ENCODE assay signal across 19 cellular contexts in the genomic region with DNA sequence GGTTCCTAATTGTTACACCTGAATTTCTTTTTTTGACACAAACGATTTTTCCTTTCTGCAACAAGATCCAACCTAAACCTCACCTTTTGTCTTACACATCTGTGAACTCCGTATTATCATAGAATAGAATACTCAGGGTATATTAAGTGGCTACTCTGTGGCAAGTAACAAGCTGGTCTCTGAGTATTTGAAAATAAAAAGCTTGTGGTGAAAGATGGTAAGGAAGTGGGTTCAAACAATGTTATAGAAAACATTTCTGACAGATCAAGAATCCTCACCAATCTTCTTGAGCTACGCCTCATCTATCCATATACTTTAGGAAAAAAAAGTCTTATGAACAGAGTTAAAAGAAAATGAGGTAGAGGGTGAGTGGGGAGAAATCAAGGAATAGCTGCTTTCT. TPM values are rescaled to one million over a fixed set of nuclear protein-coding genes. Genes with fewer than 3 reads are reported as not detected.
DNase-seq lines count a peak whose midpoint lies in the region; ATAC-seq lines count a peak whose summit lies in the region.
"Had no signal": no experiment of that assay in that cellular context is flagged by ENCODE, and none has a peak within 500 bp of the region (broad histone marks: within the 10 kb centered on the region; RNA-seq: fewer than 3 reads in every experiment).

No MANE protein-coding gene starts in this region.

- peak overlapping the region in 1 of 11 experiments; percentile 35; a peak in 2 of 22 replicates for H3K9ac ChIP-seq in BLaER1 treated with 17β-estradiol and CSF1 and Interleukin-3, amounts not matched to agents 10 nM and 100 nM
- H3K9ac ChIP-seq in GM23248 = no peak overlapping the region

- H3K4me1 ChIP-seq in BLaER1 treated with 17β-estradiol and CSF1 and Interleukin-3, amounts not matched to agents 10 nM and 100 nM = peaks cover 43 to 79% (median 68%) of the 10 kb centered on the region in 10 experiments
- peaks cover 51% of the 10 kb centered on the region for H3K4me1 ChIP-seq in CD8-positive, alpha-beta memory T cell (ENCODE audit: insufficient read depth, low read length)
- H3K4me1 ChIP-seq in naive thymus-derived CD4-positive, alpha-beta T cell (ENCODE audit: control insufficient read depth in 2 of 2, insufficient read depth in 2 of 2, low read length in 2 of 2) = peaks cover 26 to 33% of the 10 kb centered on the region in 2 donors
- H3K4me1 ChIP-seq in GM23248 (ENCODE audit: insufficient read depth) = peaks cover 48% of the 10 kb centered on the region

- peaks cover 0 to 10% (median 0%) of the 10 kb centered on the region in 11 experiments; a peak in 6 of 22 replicates for H3K9me3 ChIP-seq in BLaER1 treated with 17β-estradiol and CSF1 and Interleukin-3, amounts not matched to agents 10 nM and 100 nM (replicated peaks in 1 of 11)
- H3K9me3 ChIP-seq in CD8-positive, alpha-beta memory T cell (ENCODE audit: low read length) = no peaks in the 10 kb centered on the region
- no peaks in the 10 kb centered on the region for H3K9me3 ChIP-seq in T-helper 17 cell (ENCODE audit: control insufficient read depth, low read length, poor library complexity, severe bottlenecking)
- H3K9me3 ChIP-seq in naive thymus-derived CD4-positive, alpha-beta T cell (ENCODE audit: control insufficient read depth in 2 of 3, low read length in 3 of 3) = no peaks in the 10 kb centered on the region
- no peaks in the 10 kb centered on the region for H3K9me3 ChIP-seq in GM23248 (ENCODE audit: low read depth)
- H3K9me3 ChIP-seq: left ventricle myocardium inferior, mucosa of descending colon, sigmoid colon had no signal

- no peak overlapping the region for H3K4me3 ChIP-seq in BLaER1 treated with 17β-estradiol and CSF1 and Interleukin-3, amounts not matched to agents 10 nM and 100 nM
- H3K4me3 ChIP-seq in CD8-positive, alpha-beta memory T cell (ENCODE audit: low read length) = no peak overlapping the region
- H3K4me3 ChIP-seq in naive thymus-derived CD4-positive, alpha-beta T cell (ENCODE audit: low read length) = no peak overlapping the region
- no peak overlapping the region for H3K4me3 ChIP-seq in GM23248
- H3K4me3 ChIP-seq: left ventricle myocardium inferior, mucosa of descending colon, sigmoid colon had no signal

- no peak overlapping the region for H2AFZ ChIP-seq in GM23248

- H3K4me2 ChIP-seq in BLaER1 treated with 17β-estradiol and CSF1 and Interleukin-3, amounts not matched to agents 10 nM and 100 nM = peak overlapping the region in 10 of 11 experiments; percentile 27 to 78 (median 55); a peak in 19 of 22 replicates
- H3K4me2 ChIP-seq in GM23248 (ENCODE audit: unreplicated experiment) = no peak overlapping the region

- peaks cover 0 to 4% (median 0%) of the 10 kb centered on the region in 3 donors for H3K36me3 Mint-ChIP-seq in CD8-positive, alpha-beta memory T cell
- H3K36me3 Mint-ChIP-seq in T-helper 17 cell (ENCODE audit: low read depth) = no peaks in the 10 kb centered on the region
- H3K36me3 Mint-ChIP-seq in naive thymus-derived CD4-positive, alpha-beta T cell = peaks cover 0 to 21% (median 4%) of the 10 kb centered on the region in 5 donors

- POLR2A ChIA-PET in CD8-positive, alpha-beta memory T cell (lab: Charles Lee) = no interaction called here
- POLR2A ChIA-PET in naive thymus-derived CD4-positive, alpha-beta T cell (lab: Charles Lee) = no interaction called here

- ATAC-seq in T-helper 17 cell = no peak
- ATAC-seq in naive thymus-derived CD4-positive, alpha-beta T cell = no peak
- ATAC-seq: mucosa of descending colon had no signal

- no peaks in the 10 kb centered on the region for H4K20me1 ChIP-seq in BLaER1 treated with 17β-estradiol and CSF1 and Interleukin-3, amounts not matched to agents 10 nM and 100 nM
- no peaks in the 10 kb centered on the region for H4K20me1 ChIP-seq in GM23248 (ENCODE audit: insufficient read depth)

- H3K27me3 ChIP-seq in BLaER1 treated with 17β-estradiol and CSF1 and Interleukin-3, amounts not matched to agents 10 nM and 100 nM = no peaks in the 10 kb centered on the region
- H3K27me3 ChIP-seq in CD8-positive, alpha-beta memory T cell (ENCODE audit: insufficient read depth, low read length, poor library complexity, severe bottlenecking) = no peaks in the 10 kb centered on the region
- no peaks in the 10 kb centered on the region for H3K27me3 ChIP-seq in naive thymus-derived CD4-positive, alpha-beta T cell (ENCODE audit: control insufficient read depth in 2 of 2, insufficient read depth in 2 of 2, low read length in 2 of 2)
- H3K27me3 ChIP-seq in GM23248 (replicated peaks; ENCODE audit: insufficient read depth) = no peaks in the 10 kb centered on the region
- H3K27me3 ChIP-seq: sigmoid colon had no signal

- in situ Hi-C loops in GM23248 (cut with MboI) = no loop called here

- no peaks in the 10 kb centered on the region for H3K27me3 Mint-ChIP-seq in CD8-positive, alpha-beta memory T cell
- no peaks in the 10 kb centered on the region for H3K27me3 Mint-ChIP-seq in T-helper 17 cell
- no peaks in the 10 kb centered on the region for H3K27me3 Mint-ChIP-seq in naive thymus-derived CD4-positive, alpha-beta T cell
- H3K27me3 Mint-ChIP-seq: B cell had no signal

- peaks cover 34% of the 10 kb centered on the region for H3F3A ChIP-seq in GM23248 (ENCODE audit: insufficient read depth)

- intact Hi-C loops in naive thymus-derived CD4-positive, alpha-beta T cell (cut with micrococcal nuclease) = no loop called here

- peaks cover 58% of the 10 kb centered on the region for H3K79me2 ChIP-seq in GM23248 (ENCODE audit: insufficient read depth)

- CTCF ChIA-PET in CD8-positive, alpha-beta memory T cell (lab: Charles Lee) = interaction anchor here (1.0 to 1.1 kb wide), 2 partner anchors 11 to 13 kb away, joined by 3 to 5 read pairs; no protein-coding TSS in a partner anchor
- CTCF ChIA-PET in naive thymus-derived CD4-positive, alpha-beta T cell (lab: Charles Lee) = interaction anchor here (1.0 to 1.5 kb wide), 4 partner anchors 11 to 171 kb away, joined by 3 to 4 read pairs (median 3); no protein-coding TSS in a partner anchor

- no peak for DNase-seq in CD8-positive, alpha-beta memory T cell
- DNase-seq in T-helper 17 cell = no peak
- DNase-seq in naive thymus-derived CD4-positive, alpha-beta T cell = no peak
- no peak for DNase-seq in stimulated activated CD8-positive, alpha-beta memory T cell treated with anti-CD3 and anti-CD28 coated beads, Interleukin-4, amount 100 ng/mL, for 48 hours
- no peak for DNase-seq in GM23248
- no peak for DNase-seq in HK-2 (ENCODE audit: unreplicated experiment)
- no peak for DNase-seq in KG1 (lab: John Stamatoyannopoulos, UW)
- DNase-seq: activated CD4-positive, alpha-beta T cell treated with anti-CD3 and anti-CD28 coated beads, Interleukin-2, amount 50 U/mL, for 1 hour; aorta; cerebellar nuclear complex; DMS 273 treated with DMSO at 0.1 percent for 48 hours; HFFc6; left ventricle myocardium inferior; mucosa of descending colon; NCI-H1436 treated with DMSO at 0.1 percent for 48 hours; sigmoid colon; substantia nigra had no signal

- peak overlapping the region; percentile 10 to 67 (median 44) for H3K4me3 Mint-ChIP-seq in CD8-positive, alpha-beta memory T cell
- H3K4me3 Mint-ChIP-seq in T-helper 17 cell = peak overlapping the region; percentile 39
- peak overlapping the region in 8 of 10 donors; percentile 17 to 49 (median 26) for H3K4me3 Mint-ChIP-seq in naive thymus-derived CD4-positive, alpha-beta T cell
- H3K4me3 Mint-ChIP-seq: B cell, HFFc6 had no signal

- H3K27ac Mint-ChIP-seq in CD8-positive, alpha-beta memory T cell = peak overlapping the region; percentile 43 to 87 (median 74)
- peak overlapping the region; percentile 98 for H3K27ac Mint-ChIP-seq in T-helper 17 cell
- peak overlapping the region in 5 of 9 donors; percentile 14 to 84 (median 41) for H3K27ac Mint-ChIP-seq in naive thymus-derived CD4-positive, alpha-beta T cell
- H3K27ac Mint-ChIP-seq: B cell had no signal

- WGBS in GM23248 (ENCODE audit: low coverage in 1 of 2, low lambda C conversion rate in 2 of 2, missing lambda C conversion rate in 2 of 2), 2 experiments = 93 to 98% methylated on average over 3 of the region's 3 CpGs

- no peaks in the 10 kb centered on the region; a peak in 1 of 22 replicates for H3K36me3 ChIP-seq in BLaER1 treated with 17β-estradiol and CSF1 and Interleukin-3, amounts not matched to agents 10 nM and 100 nM
- H3K36me3 ChIP-seq in CD8-positive, alpha-beta memory T cell (ENCODE audit: insufficient read depth, low read length) = no peaks in the 10 kb centered on the region
- H3K36me3 ChIP-seq in naive thymus-derived CD4-positive, alpha-beta T cell (ENCODE audit: control insufficient read depth in 2 of 3, insufficient read depth in 3 of 3, low read length in 3 of 3) = no peaks in the 10 kb centered on the region
- no peaks in the 10 kb centered on the region for H3K36me3 ChIP-seq in GM23248 (ENCODE audit: low read depth)
- H3K36me3 ChIP-seq: left ventricle myocardium inferior, sigmoid colon had no signal

- no peaks in the 10 kb centered on the region for H3K9me3 Mint-ChIP-seq in CD8-positive, alpha-beta memory T cell
- H3K9me3 Mint-ChIP-seq in naive thymus-derived CD4-positive, alpha-beta T cell = peaks cover 0 to 6% (median 0%) of the 10 kb centered on the region in 11 donors
- H3K9me3 Mint-ChIP-seq: HFFc6 had no signal

- H3K9me2 ChIP-seq in GM23248 (ENCODE audit: insufficient read depth) = no peaks in the 10 kb centered on the region

- peak overlapping the region in 10 of 11 experiments; percentile 1 to 98 (median 65); a peak in 16 of 22 replicates for H3K27ac ChIP-seq in BLaER1 treated with 17β-estradiol and CSF1 and Interleukin-3, amounts not matched to agents 10 nM and 100 nM
- no peak overlapping the region for H3K27ac ChIP-seq in CD8-positive, alpha-beta memory T cell (ENCODE audit: low read depth, low read length)
- H3K27ac ChIP-seq in naive thymus-derived CD4-positive, alpha-beta T cell (ENCODE audit: low read depth, low read length) = no peak overlapping the region
- no peak overlapping the region for H3K27ac ChIP-seq in GM23248
- H3K27ac ChIP-seq: left ventricle myocardium inferior had no signal

- peaks cover 73 to 97% (median 94%) of the 10 kb centered on the region in 3 donors for H3K4me1 Mint-ChIP-seq in CD8-positive, alpha-beta memory T cell
- peaks cover 48% of the 10 kb centered on the region for H3K4me1 Mint-ChIP-seq in T-helper 17 cell
- H3K4me1 Mint-ChIP-seq in naive thymus-derived CD4-positive, alpha-beta T cell = peaks cover 44 to 94% (median 82%) of the 10 kb centered on the region in 7 donors

RNA-seq across cellular contexts. Expression of gene ANKRD28, which starts 3.5 kb away (rescaled TPM):
- 10 to 100 TPM; 40.2 to 41.5 TPM for total RNA-seq in CD8-positive, alpha-beta memory T cell
- 11.2 TPM for polyA plus RNA-seq in CD8-positive, alpha-beta memory T cell
- total RNA-seq in T-helper 17 cell = 100 to 1,000 TPM in 1 of 2 donors, 10 to 100 TPM in 1; 86.2 to 105 TPM
- 10 to 100 TPM; 27.4 to 70.4 (median 43.2) TPM for total RNA-seq in naive thymus-derived CD4-positive, alpha-beta T cell
- polyA plus RNA-seq in naive thymus-derived CD4-positive, alpha-beta T cell = 10 to 100 TPM in 1 of 2 donors, 1 to 10 TPM in 1; 8.7 to 10.7 TPM
- total RNA-seq in GM23248 (2014; rRNA removed; shearing (Covaris generic)) = 55.6 and 68.9 TPM in 2 replicates
- 22.6 and 23.1 TPM in 2 replicates for polyA plus RNA-seq in GM23248 (2016; fragmentation: Nextera tagmentation; extraction: Ambion mirVana)

Comparison
In these comparisons a context has a peak if more than half of its experiments do, and no peak if none do; other contexts are left out.
1. H3K27ac ChIP-seq: peak in BLaER1 treated with 17β-estradiol and CSF1 and Interleukin-3, amounts not matched to agents 10 nM and 100 nM (10 of 11); none in CD8-positive, alpha-beta memory T cell (single experiment), naive thymus-derived CD4-positive, alpha-beta T cell (single experiment) and GM23248 (single experiment).
2. H3K27ac Mint-ChIP-seq: peak in every context shown above with its lines; median percentile 98 in T-helper 17 cell; 74 in CD8-positive, alpha-beta memory T cell; 41 in naive thymus-derived CD4-positive, alpha-beta T cell.
3. Peak in every context shown above with its lines, with median percentiles within 50 percentile points of each other: H3K4me3 Mint-ChIP-seq.